In the genomic region with DNA sequence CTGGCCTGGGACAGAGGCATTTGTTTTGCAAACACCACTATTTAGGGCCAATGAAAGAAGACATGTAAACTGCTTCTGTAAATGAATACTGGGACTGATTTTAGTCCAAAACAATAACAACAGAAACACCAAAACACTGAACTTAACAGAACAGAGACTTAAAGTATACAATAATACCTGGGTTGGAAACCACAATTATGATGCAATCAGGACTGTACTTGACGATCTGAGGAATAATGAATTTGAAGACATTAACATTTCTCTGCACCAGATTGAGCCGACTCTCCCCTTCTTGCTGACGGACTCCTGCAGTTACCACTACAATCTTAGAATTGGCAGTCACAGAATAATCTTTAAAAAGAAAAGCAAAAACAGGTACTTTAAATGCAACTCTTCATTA, we compare ENCODE assay signal across 17 cellular contexts. TPM values are rescaled to one million over a fixed set of nuclear protein-coding genes. Genes with fewer than 3 reads are reported as not detected.
A peak's percentile ranks its signal among the peaks of the same experiment; 100 is the strongest.
DNase-seq lines count a peak whose midpoint lies in the region; ATAC-seq and TF ChIP-seq lines count a peak whose summit lies in the region.
"Had no signal": no experiment of that assay in that cellular context is flagged by ENCODE, and none has a peak within 500 bp of the region (broad histone marks: within the 10 kb centered on the region; RNA-seq: fewer than 3 reads in every experiment).

No MANE protein-coding gene starts in this region.

- no TSS peak for BruUV-seq in Caco-2 (replicated peaks; lab: Mats Ljungman, UMichigan)

- no peaks in the 10 kb centered on the region for H3K27me3 ChIP-seq in CD4-positive, alpha-beta T cell (ENCODE audit: control insufficient read depth, insufficient read depth, low read length)
- no peaks in the 10 kb centered on the region for H3K27me3 ChIP-seq in Caco-2 (replicated peaks; ENCODE audit: control insufficient read depth, insufficient read depth, low read length)
- H3K27me3 ChIP-seq: BLaER1 treated with 17β-estradiol and CSF1 and Interleukin-3, amounts not matched to agents 10 nM and 100 nM; gastrocnemius medialis had no signal

- H3K4me1 ChIP-seq in Caco-2: peaks cover 86% of the 10 kb centered on the region
- H3K4me1 ChIP-seq: gastrocnemius medialis had no signal

- peak overlapping the region; percentile 72 for H3K4me3 Mint-ChIP-seq in CD4-positive, alpha-beta T cell
- H3K4me3 Mint-ChIP-seq in Caco-2 (ENCODE audit: unreplicated experiment): no peak overlapping the region
- H3K4me3 Mint-ChIP-seq in activated CD8-positive, alpha-beta T cell treated with anti-CD3 and anti-CD28 coated beads for 36 hours: no peak overlapping the region
- H3K4me3 Mint-ChIP-seq: memory B cell had no signal

- H3K36me3 Mint-ChIP-seq in CD4-positive, alpha-beta T cell (ENCODE audit: low read depth): peaks cover 97% of the 10 kb centered on the region
- peaks cover 96% of the 10 kb centered on the region for H3K36me3 Mint-ChIP-seq in Caco-2 (ENCODE audit: insufficient read depth, unreplicated experiment)
- peaks cover 83% of the 10 kb centered on the region for H3K36me3 Mint-ChIP-seq in activated CD8-positive, alpha-beta T cell treated with anti-CD3 and anti-CD28 coated beads for 36 hours (ENCODE audit: low read depth)

- H3K27ac Mint-ChIP-seq in CD4-positive, alpha-beta T cell: peak overlapping the region; percentile 84
- H3K27ac Mint-ChIP-seq in Caco-2 (ENCODE audit: unreplicated experiment): peak overlapping the region; percentile 42
- peak overlapping the region; percentile 81 for H3K27ac Mint-ChIP-seq in activated CD8-positive, alpha-beta T cell treated with anti-CD3 and anti-CD28 coated beads for 36 hours
- H3K27ac Mint-ChIP-seq: memory B cell had no signal

- H3K36me3 ChIP-seq in Caco-2 (ENCODE audit: control insufficient read depth, insufficient read depth, low read length): peaks cover 8% of the 10 kb centered on the region; the same call in 1 of the 2 replicates

- H3K4me1 Mint-ChIP-seq in CD4-positive, alpha-beta T cell (ENCODE audit: low read depth): peaks cover 92% of the 10 kb centered on the region
- H3K4me1 Mint-ChIP-seq in Caco-2 (ENCODE audit: low read depth, unreplicated experiment): peaks cover 72% of the 10 kb centered on the region
- peaks cover 84% of the 10 kb centered on the region for H3K4me1 Mint-ChIP-seq in activated CD8-positive, alpha-beta T cell treated with anti-CD3 and anti-CD28 coated beads for 36 hours (ENCODE audit: low read depth)

- no peaks in the 10 kb centered on the region for H3K27me3 Mint-ChIP-seq in CD4-positive, alpha-beta T cell
- no peaks in the 10 kb centered on the region for H3K27me3 Mint-ChIP-seq in Caco-2 (ENCODE audit: insufficient read depth, unreplicated experiment)
- no peaks in the 10 kb centered on the region for H3K27me3 Mint-ChIP-seq in activated CD8-positive, alpha-beta T cell treated with anti-CD3 and anti-CD28 coated beads for 36 hours
- H3K27me3 Mint-ChIP-seq: memory B cell had no signal

- no peak overlapping the region for H3K27ac ChIP-seq in CD4-positive, alpha-beta T cell (ENCODE audit: low read depth, low read length)
- H3K27ac ChIP-seq: BLaER1 treated with 17β-estradiol and CSF1 and Interleukin-3, amounts not matched to agents 10 nM and 100 nM; gastrocnemius medialis had no signal

- H3K9me3 Mint-ChIP-seq in CD4-positive, alpha-beta T cell: no peaks in the 10 kb centered on the region
- H3K9me3 Mint-ChIP-seq in Caco-2 (ENCODE audit: unreplicated experiment): no peaks in the 10 kb centered on the region
- H3K9me3 Mint-ChIP-seq in activated CD8-positive, alpha-beta T cell treated with anti-CD3 and anti-CD28 coated beads for 36 hours: no peaks in the 10 kb centered on the region
- H3K9me3 Mint-ChIP-seq: memory B cell had no signal

- POLR2A ChIA-PET in CD4-positive, alpha-beta T cell (lab: Charles Lee): interaction anchor here (0.5 to 2.7 kb wide), 3 partner anchors 9 to 92 kb away, joined by 3 to 33 read pairs (median 20); partner anchors contain the start of gene LDHB
- POLR2A ChIA-PET in Caco-2 (lab: Charles Lee): no interaction called here
- POLR2A ChIA-PET in activated CD8-positive, alpha-beta T cell treated with anti-CD3 and anti-CD28 coated beads for 36 hours (lab: Charles Lee): interaction anchor here (0.7 to 3.3 kb wide), 3 partner anchors 9 to 142 kb away, joined by 3 to 18 read pairs (median 4); partner anchors contain the start of genes GOLT1B, LDHB and RECQL

- TF ChIP-seq CTCF in CD4-positive, alpha-beta T cell (IDR thresholded peaks at IDR 0.05): no peak
- no peak for TF ChIP-seq CTCF in Caco-2 (IDR thresholded peaks at IDR 0.05; ENCODE audit: insufficient read depth in 1 of 2, low read depth in 1 of 2, low read length in 1 of 2, severe bottlenecking in 1 of 2, unreplicated experiment in 1 of 2)
- no peak for TF ChIP-seq CTCF in activated CD8-positive, alpha-beta T cell treated with anti-CD3 and anti-CD28 coated beads for 36 hours (IDR thresholded peaks at IDR 0.05)
- TF ChIP-seq CTCF in fibroblast of villous mesenchyme (IDR thresholded peaks at IDR 0.05; ENCODE audit: insufficient read depth, low read depth, low read length): no peak

- CTCF ChIA-PET in CD4-positive, alpha-beta T cell (lab: Charles Lee): interaction anchor here (1.3 kb wide), 1 partner anchor 37 kb away, joined by 3 read pairs; no protein-coding TSS in a partner anchor
- CTCF ChIA-PET in Caco-2 (lab: Charles Lee): no interaction called here
- CTCF ChIA-PET in activated CD8-positive, alpha-beta T cell treated with anti-CD3 and anti-CD28 coated beads for 36 hours (lab: Charles Lee): interaction anchor here (1.6 kb wide), 1 partner anchor 37 kb away, joined by 4 read pairs; no protein-coding TSS in a partner anchor

- intact Hi-C loops in CD4-positive, alpha-beta T cell (cut with DNase I, micrococcal nuclease): loop anchor here (2.0 to 5.0 kb wide), 3 partner anchors 13 to 36 kb away; partner anchors contain the start of gene LDHB (in 1 of the 2)
- intact Hi-C loops in Caco-2 (cut with micrococcal nuclease; ENCODE audit: unreplicated experiment): loop anchor here (5.0 kb wide), 1 partner anchor 141 kb away; the partner anchor contains the start of genes GOLT1B and RECQL
- intact Hi-C loops in activated CD8-positive, alpha-beta T cell treated with anti-CD3 and anti-CD28 coated beads for 36 hours (cut with micrococcal nuclease): no loop called here

- no peak for ATAC-seq in CD4-positive, alpha-beta T cell (ENCODE audit: poor library complexity)
- ATAC-seq in activated CD8-positive, alpha-beta T cell treated with anti-CD3 and anti-CD28 coated beads for 36 hours: no peak
- ATAC-seq in HG03378 (IDR thresholded peaks at IDR 0.05; ENCODE audit: unreplicated experiment): no peak
- ATAC-seq: gastrocnemius medialis, Panc1, sciatic nerve had no signal

- DNase-seq in CD4-positive, alpha-beta T cell: no peak
- DNase-seq in Caco-2 (no peak), fibroblast of villous mesenchyme (ENCODE audit: low read depth) (peak; percentile 64), NCI-H2081 treated with DMSO at 0.1 percent for 48 hours (lab: John Stamatoyannopoulos, UW) (no peak), SIG-M5 (lab: John Stamatoyannopoulos, UW) (no peak)
- no peak for DNase-seq in activated CD8-positive, alpha-beta T cell treated with anti-CD3 and anti-CD28 coated beads for 36 hours
- DNase-seq: activated CD8-positive, alpha-beta memory T cell treated with anti-CD3 and anti-CD28 coated beads, Interleukin-2, amount 50 U/mL, for 4 hours; anterior cingulate cortex; gastrocnemius medialis; NCI-H748 treated with DMSO at 0.1 percent for 48 hours; stimulated activated CD4-positive, alpha-beta T cell treated with anti-CD3 and anti-CD28 coated beads, Interleukin-1b, Interleukin-23, amount 100 ng/mL, for 48 hours had no signal

- no peaks in the 10 kb centered on the region for H3K9me3 ChIP-seq in CD4-positive, alpha-beta T cell (ENCODE audit: control insufficient read depth, low read length)
- H3K9me3 ChIP-seq in Caco-2: no peaks in the 10 kb centered on the region
- H3K9me3 ChIP-seq: BLaER1 treated with 17β-estradiol and CSF1 and Interleukin-3, amounts not matched to agents 10 nM and 100 nM; gastrocnemius medialis had no signal

- H3K4me3 ChIP-seq in Caco-2 (ENCODE audit: low read depth, low read length) (no peak overlapping the region), fibroblast of villous mesenchyme (ENCODE audit: low read depth, low read length) (no peak overlapping the region)
- H3K4me3 ChIP-seq: BLaER1 treated with 17β-estradiol and CSF1 and Interleukin-3, amounts not matched to agents 10 nM and 100 nM; gastrocnemius medialis had no signal

RNA-seq across cellular contexts. Expression of gene LDHB, which starts 13.9 kb away (rescaled TPM):
- total RNA-seq in CD4-positive, alpha-beta T cell: 100 to 1,000 TPM; 559 to 605 TPM
- total RNA-seq in Caco-2 (2022) (1,752 and 1,948 TPM in 2 replicates), fibroblast of villous mesenchyme (525 and 613 TPM in 2 replicates)
- 1,000 to 10,000 TPM; 2,161 to 2,384 TPM for total RNA-seq in activated CD8-positive, alpha-beta T cell treated with anti-CD3 and anti-CD28 coated beads for 36 hours

RNA-seq across cellular contexts. Expression of gene GYS2, which starts 39.1 kb away (rescaled TPM):
- total RNA-seq in CD4-positive, alpha-beta T cell: under 1 TPM in 1 of 2 experiments, not detected in 1; 0.22 TPM
- total RNA-seq in Caco-2 (2022) (0.66 and 1.3 TPM in 2 replicates), fibroblast of villous mesenchyme (not detected in 2 replicates)
- not detected for total RNA-seq in activated CD8-positive, alpha-beta T cell treated with anti-CD3 and anti-CD28 coated beads for 36 hours
- total RNA-seq: endothelial cell of umbilical vein had no signal
